Comparison of ENCODE assay signal across 8 cellular contexts in genomic region chr1:121573881-121574504, GRCh38.
DNase-seq lines count a peak whose midpoint lies in the region; ATAC-seq, FAIRE-seq and TF ChIP-seq lines count a peak whose summit lies in the region.
"Not testable (repeated sequence)": the region's sequence is repeated elsewhere in the genome, so short reads cannot be mapped to it uniquely, and the experiment has no call there.

No MANE protein-coding gene starts in this region.

- not testable (repeated sequence) for H3K4me3 ChIP-seq in AG04449 (ENCODE audit: low read depth, low read length); brain microvascular endothelial cell (ENCODE audit: low read depth, low read length); skeletal muscle cell (ENCODE audit: low read depth, low read length)

- not testable (repeated sequence) for H3K27me3 ChIP-seq in brain microvascular endothelial cell (replicated peaks)

- H3K36me3 ChIP-seq in brain microvascular endothelial cell (replicated peaks): not testable (repeated sequence)

- peak; percentile 57 for ATAC-seq in esophagus mucosa

- in situ Hi-C loops in brain microvascular endothelial cell (cut with HindIII; ENCODE audit: low pct_ligation_motif_present, low sequenced_read_pairs): not testable (repeated sequence)

- TF ChIP-seq CTCF in AG04449 (IDR thresholded peaks at IDR 0.05; ENCODE audit: insufficient read depth, low read length, missing control alignments); RWPE1 (conservative IDR thresholded peaks at IDR 0.05; ENCODE audit: low read depth); brain microvascular endothelial cell (IDR thresholded peaks at IDR 0.05; ENCODE audit: low read depth, low read length, missing control alignments): not testable (repeated sequence)

- H3K27ac ChIP-seq in RWPE1: peak overlapping the region; percentile 94
- H3K27ac ChIP-seq in brain microvascular endothelial cell: not testable (repeated sequence)

- DNase-seq in AG04449 (ENCODE audit: low read depth, low spot score) (peak; percentile 37), GM03348 (ENCODE audit: low spot score) (peak; percentile 63), HTR-8/SVneo (ENCODE audit: insufficient read length, low spot score) (peak; percentile 22), RWPE1 (ENCODE audit: low spot score) (peak; percentile 56), brain microvascular endothelial cell (peak; percentile 49), iris pigment epithelial cell (ENCODE audit: low read depth) (peak; percentile 39), skeletal muscle cell (ENCODE audit: low read depth) (peak; percentile 4)

- peak; percentile 93 for FAIRE-seq in HTR-8/SVneo (lab: Jason Lieb, UNC)

- POLR2A ChIA-PET in AG04449 (lab: Yijun Ruan, JAX): not testable (repeated sequence)
- POLR2A ChIA-PET in RWPE1 (lab: Yijun Ruan, JAX; ENCODE audit: low non-redundant PET): interaction anchor here (1.0 kb wide), 1 partner anchor 55 kb away, joined by 4 read pairs; no protein-coding TSS in a partner anchor

- CTCF ChIA-PET in AG04449 (lab: Yijun Ruan, JAX); RWPE1 (lab: Yijun Ruan, JAX): not testable (repeated sequence)

Comparison
In these comparisons a context has a peak if more than half of its experiments do, and no peak if none do; other contexts are left out.
1. DNase-seq: peak in every context shown above with its lines; median percentile 63 in GM03348; 56 in RWPE1; 49 in brain microvascular endothelial cell; 39 in iris pigment epithelial cell; 37 in AG04449; 22 in HTR-8/SVneo; 4 in skeletal muscle cell.